Comparison of ENCODE assay signal across 13 cellular contexts in genomic region chr12:11377420-11377819, GRCh38. TPM values are rescaled to one million over a fixed set of nuclear protein-coding genes. Genes with fewer than 3 reads are reported as not detected.
A peak's percentile ranks its signal among the peaks of the same experiment; 100 is the strongest.
DNase-seq lines count a peak whose midpoint lies in the region; ATAC-seq and TF ChIP-seq lines count a peak whose summit lies in the region.
"Not testable (repeated sequence)": the region's sequence is repeated elsewhere in the genome, so short reads cannot be mapped to it uniquely, and the experiment has no call there.
"Had no signal": no experiment of that assay in that cellular context is flagged by ENCODE, and none has a peak within 500 bp of the region (broad histone marks: within the 10 kb centered on the region; RNA-seq: fewer than 3 reads in every experiment).

No MANE protein-coding gene starts in this region.

- H3K4me1 Mint-ChIP-seq in WTC11; chondrocyte (ENCODE audit: low read depth): not testable (repeated sequence)

- CTCF ChIA-PET in WTC11 (lab: Charles Lee): not testable (repeated sequence)

- peaks cover 13% of the 10 kb centered on the region; the same call in 1 of the 2 replicates for H3K27me3 Mint-ChIP-seq in WTC11 (ENCODE audit: low read depth)
- not testable (repeated sequence) for H3K27me3 Mint-ChIP-seq in chondrocyte (ENCODE audit: low read depth)

- H3K27ac Mint-ChIP-seq in WTC11; chondrocyte (ENCODE audit: unreplicated experiment): not testable (repeated sequence)

- not testable (repeated sequence) for TF ChIP-seq CTCF in WTC11 (IDR thresholded peaks at IDR 0.05); chondrocyte (IDR thresholded peaks at IDR 0.05)

- not testable (repeated sequence) for H3K4me3 Mint-ChIP-seq in WTC11; chondrocyte (ENCODE audit: unreplicated experiment)

- POLR2A ChIA-PET in WTC11 (lab: Charles Lee): not testable (repeated sequence)

- ATAC-seq in WTC11: not testable (repeated sequence)

- DNase-seq in WTC11 (ENCODE audit: low spot score): not testable (repeated sequence)
- peak; percentile 68 for DNase-seq in chondrocyte (ENCODE audit: low spot score)

- peaks cover 82% of the 10 kb centered on the region for H3K9me3 Mint-ChIP-seq in WTC11
- H3K9me3 Mint-ChIP-seq in chondrocyte (ENCODE audit: low read depth): peaks cover 59% of the 10 kb centered on the region

- H3K36me3 Mint-ChIP-seq in WTC11 (peaks cover 49% of the 10 kb centered on the region), chondrocyte (ENCODE audit: low read depth) (peaks cover 19% of the 10 kb centered on the region)

TF ChIP-seq in WTC11, 78 proteins besides CTCF, POLR2A, EP300 and RAD21:
- peak; percentile 35; the same call in 1 of the 2 replicates for TF ChIP-seq SMAD4 (CRISPR knock-in tag; IDR thresholded peaks at IDR 0.05)

RNA-seq across cellular contexts. Expression of gene PRB2, which starts 17.9 kb away (rescaled TPM):
- total RNA-seq in WTC11 (2021) (not detected in 3 replicates), chondrocyte (not detected in 3 replicates)
- total RNA-seq: A172; A673; B cell; Caco-2; Calu3; CD4-positive, alpha-beta memory T cell; CD4-positive, alpha-beta T cell; CD4-positive, CD25-positive, alpha-beta regulatory T cell; CD8-positive, alpha-beta memory T cell; CD8-positive, alpha-beta T cell; Daoy had no signal
